Comparison of ENCODE assay signal across 26 cellular contexts in the genomic region with DNA sequence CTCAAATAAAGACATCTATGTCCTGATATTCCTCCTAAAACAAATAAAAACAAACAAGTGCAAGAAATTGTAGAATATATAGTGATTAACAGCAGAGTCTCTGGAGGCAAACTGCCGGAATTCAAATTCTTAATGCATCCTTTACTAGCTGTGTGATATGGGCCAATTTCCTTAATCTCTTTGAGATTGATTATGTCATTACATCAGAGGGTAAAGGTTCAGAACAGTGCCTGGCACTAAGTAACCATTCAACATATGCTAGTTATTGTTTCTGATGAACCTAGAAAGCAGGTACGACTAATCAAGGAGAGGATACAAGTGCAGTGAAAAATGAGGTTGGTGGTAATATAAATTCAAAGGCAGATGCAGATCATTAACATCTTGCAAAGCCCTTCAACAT.
"Had no signal": no experiment of that assay in that cellular context is flagged by ENCODE, and none has a peak within 500 bp of the region (broad histone marks: within the 10 kb centered on the region; RNA-seq: fewer than 3 reads in every experiment).

No MANE protein-coding gene starts in this region.

- H3K36me3 Mint-ChIP-seq: activated naive CD4-positive, alpha-beta T cell treated with anti-CD3 and anti-CD28 coated beads, Interleukin-2, amount 50 U/mL, for 24 hours; activated naive CD8-positive, alpha-beta T cell treated with anti-CD3 and anti-CD28 coated beads, Interleukin-2, amount 10 ng/mL, durations not matched to agents 7 days and 5 days had no signal

- H3K4me1 Mint-ChIP-seq: activated CD4-positive, alpha-beta T cell treated with anti-CD3 and anti-CD28 coated beads, Interleukin-2, amount 10 ng/mL, durations not matched to agents 24 days and 14 days; activated naive CD4-positive, alpha-beta T cell treated with anti-CD3 and anti-CD28 coated beads, Interleukin-2, amount 50 U/mL, for 24 hours; activated naive CD8-positive, alpha-beta T cell treated with anti-CD3 and anti-CD28 coated beads, Interleukin-2, amount 10 ng/mL, durations not matched to agents 7 days and 5 days had no signal

- FAIRE-seq: astrocyte, TTC549 had no signal

- ATAC-seq: activated CD8-positive, alpha-beta T cell treated with anti-CD3 and anti-CD28 coated beads for 36 hours; body of pancreas; Panc1 had no signal

- DNase-seq: activated CD4-positive, alpha-beta T cell treated with anti-CD3 and anti-CD28 coated beads, Interleukin-2, amount 10 ng/mL, durations not matched to agents 24 days and 14 days; activated CD4-positive, alpha-beta T cell treated with anti-CD3 and anti-CD28 coated beads, Interleukin-2, amount 50 U/mL, for 4 hours; activated CD8-positive, alpha-beta T cell treated with anti-CD3 and anti-CD28 coated beads for 36 hours; activated gamma-delta T cell; activated naive CD4-positive, alpha-beta T cell treated with Interleukin-2 at 50 U/mL for 16 hours; activated naive CD8-positive, alpha-beta T cell treated with anti-CD3 and anti-CD28 coated beads, Interleukin-2, amount 10 ng/mL, durations not matched to agents 7 days and 5 days; activated T-cell treated with anti-CD3 and anti-CD28 coated beads, Interleukin-2, amount 50 U/mL, for 1 hour; body of pancreas; KG1; MV-4-11; NCI-H1092; NCI-H1436 treated with DMSO at 0.1 percent for 48 hours; NCI-H1694 treated with DMSO at 0.1 percent for 48 hours; NCI-H2029; NCI-H345; NCI-H524 treated with DMSO at 0.1 percent for 48 hours; SHP77; SJCRH30 had no signal

- H3K4me1 ChIP-seq: breast epithelium, SJCRH30 had no signal

- H3K27ac ChIP-seq: body of pancreas, breast epithelium, SJCRH30, SK-N-MC had no signal

- H3K4me3 ChIP-seq: body of pancreas, breast epithelium, MG63, SJCRH30, SK-N-MC had no signal

- H3K9me3 ChIP-seq: body of pancreas, breast epithelium, MG63, SJCRH30 had no signal

- H3K27me3 Mint-ChIP-seq: activated CD4-positive, alpha-beta T cell treated with anti-CD3 and anti-CD28 coated beads, Interleukin-2, amount 10 ng/mL, durations not matched to agents 24 days and 14 days; activated CD8-positive, alpha-beta T cell treated with anti-CD3 and anti-CD28 coated beads for 36 hours; activated naive CD4-positive, alpha-beta T cell treated with anti-CD3 and anti-CD28 coated beads, Interleukin-2, amount 50 U/mL, for 24 hours; activated naive CD8-positive, alpha-beta T cell treated with anti-CD3 and anti-CD28 coated beads, Interleukin-2, amount 10 ng/mL, durations not matched to agents 7 days and 5 days had no signal

- H3K27me3 ChIP-seq: body of pancreas, breast epithelium, MG63, SJCRH30 had no signal

- H3K4me3 Mint-ChIP-seq: activated CD4-positive, alpha-beta T cell treated with anti-CD3 and anti-CD28 coated beads, Interleukin-2, amount 10 ng/mL, durations not matched to agents 24 days and 14 days; activated CD8-positive, alpha-beta T cell treated with anti-CD3 and anti-CD28 coated beads for 36 hours; activated naive CD4-positive, alpha-beta T cell treated with anti-CD3 and anti-CD28 coated beads, Interleukin-2, amount 50 U/mL, for 24 hours; activated naive CD8-positive, alpha-beta T cell treated with anti-CD3 and anti-CD28 coated beads, Interleukin-2, amount 10 ng/mL, durations not matched to agents 7 days and 5 days had no signal

- H3K9me3 Mint-ChIP-seq: activated CD4-positive, alpha-beta T cell treated with anti-CD3 and anti-CD28 coated beads, Interleukin-2, amount 10 ng/mL, durations not matched to agents 24 days and 14 days; activated CD8-positive, alpha-beta T cell treated with anti-CD3 and anti-CD28 coated beads for 36 hours; activated naive CD4-positive, alpha-beta T cell treated with anti-CD3 and anti-CD28 coated beads, Interleukin-2, amount 50 U/mL, for 24 hours; activated naive CD8-positive, alpha-beta T cell treated with anti-CD3 and anti-CD28 coated beads, Interleukin-2, amount 10 ng/mL, durations not matched to agents 7 days and 5 days; activated T-helper 2 cell treated with anti-CD3 and anti-CD28 coated beads, Interferon-gamma antibody, Interleukin-2, Interleukin-4, amounts not matched to agents 10 μg/mL and 5 μg/mL and 100 μg/mL, durations not matched to agents 14 hours and 24 hours and 36 hours had no signal

- H3K36me3 ChIP-seq: breast epithelium, MG63, SJCRH30 had no signal

- H3K27ac Mint-ChIP-seq: activated CD4-positive, alpha-beta T cell treated with anti-CD3 and anti-CD28 coated beads, Interleukin-2, amount 10 ng/mL, durations not matched to agents 24 days and 14 days; activated CD8-positive, alpha-beta T cell treated with anti-CD3 and anti-CD28 coated beads for 36 hours; activated naive CD4-positive, alpha-beta T cell treated with anti-CD3 and anti-CD28 coated beads, Interleukin-2, amount 50 U/mL, for 24 hours; activated naive CD8-positive, alpha-beta T cell treated with anti-CD3 and anti-CD28 coated beads, Interleukin-2, amount 10 ng/mL, durations not matched to agents 7 days and 5 days; activated T-helper 2 cell treated with anti-CD3 and anti-CD28 coated beads, Interferon-gamma antibody, Interleukin-2, Interleukin-4, amounts not matched to agents 10 μg/mL and 5 μg/mL and 100 μg/mL, durations not matched to agents 14 hours and 24 hours and 36 hours had no signal
